Comparison of ENCODE assay signal across 14 cellular contexts in genomic region chr15:82177291-82178010, GRCh38.
DNase-seq lines count a peak whose midpoint lies in the region; ATAC-seq and TF ChIP-seq lines count a peak whose summit lies in the region.
"Had no signal": no experiment of that assay in that cellular context is flagged by ENCODE, and none has a peak within 500 bp of the region (broad histone marks: within the 10 kb centered on the region; RNA-seq: fewer than 3 reads in every experiment).

No MANE protein-coding gene starts in this region.

- intact Hi-C loops in dorsolateral prefrontal cortex (cut with DNase I): no loop called here

- no peaks in the 10 kb centered on the region for H3K9me3 Mint-ChIP-seq in activated naive CD4-positive, alpha-beta T cell treated with anti-CD3 and anti-CD28 coated beads, Interleukin-2, amount 50 U/mL, for 72 hours
- H3K9me3 Mint-ChIP-seq: activated CD4-positive, alpha-beta T cell treated with anti-CD3 and anti-CD28 coated beads, Interleukin-2, amount 10 ng/mL, durations not matched to agents 7 days and 5 days had no signal

- no peak for TF ChIP-seq CTCF in HL-60 (IDR thresholded peaks at IDR 0.05; ENCODE audit: insufficient read depth, low read length)
- no peak for TF ChIP-seq CTCF in brain microvascular endothelial cell (IDR thresholded peaks at IDR 0.05; ENCODE audit: low read depth, low read length, missing control alignments)
- no peak for TF ChIP-seq CTCF in dorsolateral prefrontal cortex (IDR thresholded peaks at IDR 0.05 in 54 of 56, conservative IDR thresholded peaks at IDR 0.05 in 2 of 56; ENCODE audit: low read depth in 1 of 56, partially characterized antibody in 56 of 56)

- no peak for ATAC-seq in activated naive CD4-positive, alpha-beta T cell treated with anti-CD3 and anti-CD28 coated beads, Interleukin-2, amount 50 U/mL, for 72 hours

- H3K36me3 Mint-ChIP-seq in activated naive CD4-positive, alpha-beta T cell treated with anti-CD3 and anti-CD28 coated beads, Interleukin-2, amount 50 U/mL, for 72 hours: no peaks in the 10 kb centered on the region

- in situ Hi-C loops in brain microvascular endothelial cell (cut with HindIII; ENCODE audit: low pct_ligation_motif_present, low sequenced_read_pairs): no loop called here

- no peaks in the 10 kb centered on the region for H3K27me3 ChIP-seq in HL-60 (ENCODE audit: insufficient read depth, poor library complexity, severe bottlenecking)
- H3K27me3 ChIP-seq in brain microvascular endothelial cell (replicated peaks): no peaks in the 10 kb centered on the region
- no peaks in the 10 kb centered on the region for H3K27me3 ChIP-seq in dorsolateral prefrontal cortex

- H3K36me3 ChIP-seq in brain microvascular endothelial cell (replicated peaks): no peaks in the 10 kb centered on the region
- H3K36me3 ChIP-seq: thoracic aorta had no signal

- H3K4me3 ChIP-seq in HL-60 (replicated peaks; ENCODE audit: insufficient read depth, low read length) (no peak overlapping the region), brain microvascular endothelial cell (ENCODE audit: low read depth, low read length) (no peak overlapping the region), dorsolateral prefrontal cortex (no peak overlapping the region)
- H3K4me3 ChIP-seq: thoracic aorta had no signal

- DNase-seq in AG08395 (ENCODE audit: low spot score) (peak; percentile 57), HL-60 (ENCODE audit: low read depth in 1 of 2, low spot score in 1 of 2) (peak; percentile 11 to 15), brain microvascular endothelial cell (peak; percentile 71), kidney tubule cell (ENCODE audit: low spot score) (peak; percentile 47), A172 (ENCODE audit: low spot score) (no peak), NCI-H510A (lab: John Stamatoyannopoulos, UW) (no peak), dorsolateral prefrontal cortex (no peak)
- DNase-seq in activated naive CD4-positive, alpha-beta T cell treated with anti-CD3 and anti-CD28 coated beads, Interleukin-2, amount 50 U/mL, for 72 hours (ENCODE audit: low spot score in 2 of 2): no peak
- DNase-seq: activated CD4-positive, alpha-beta T cell treated with anti-CD3 and anti-CD28 coated beads, Interleukin-2, amount 10 ng/mL, durations not matched to agents 7 days and 5 days; activated gamma-delta T cell; midbrain; NCI-H1105 treated with DMSO at 0.1 percent for 48 hours had no signal

- H3K27ac ChIP-seq in HL-60 (replicated peaks) (no peak overlapping the region), brain microvascular endothelial cell (peak overlapping the region; percentile 96), dorsolateral prefrontal cortex (peak overlapping the region in 1 of 59 donors; percentile 33)
- H3K27ac ChIP-seq: thoracic aorta had no signal

- no peak overlapping the region for H3K27ac Mint-ChIP-seq in activated naive CD4-positive, alpha-beta T cell treated with anti-CD3 and anti-CD28 coated beads, Interleukin-2, amount 50 U/mL, for 72 hours
- H3K27ac Mint-ChIP-seq: activated CD4-positive, alpha-beta T cell treated with anti-CD3 and anti-CD28 coated beads, Interleukin-2, amount 10 ng/mL, durations not matched to agents 7 days and 5 days; B cell had no signal

Comparison
In these comparisons a context has a peak if more than half of its experiments do, and no peak if none do; other contexts are left out.
1. DNase-seq: peak in AG08395 (single experiment), HL-60 (2 of 2), brain microvascular endothelial cell (single experiment) and kidney tubule cell (single experiment); none in A172 (single experiment), activated naive CD4-positive, alpha-beta T cell treated with anti-CD3 and anti-CD28 coated beads, Interleukin-2, amount 50 U/mL, for 72 hours (0 of 2), NCI-H510A (single experiment) and dorsolateral prefrontal cortex (0 of 10).